Comparison of ENCODE assay signal across 8 cellular contexts in genomic region chr14:21092147-21093011, GRCh38. TPM values are rescaled to one million over a fixed set of nuclear protein-coding genes. Genes with fewer than 3 reads are reported as not detected.
A peak's percentile ranks its signal among the peaks of the same experiment; 100 is the strongest.
DNase-seq lines count a peak whose midpoint lies in the region; ATAC-seq and TF ChIP-seq lines count a peak whose summit lies in the region.

No MANE protein-coding gene starts in this region.

- peaks cover 18% of the 10 kb centered on the region for H3K4me1 Mint-ChIP-seq in endothelial cell (ENCODE audit: unreplicated experiment)

- no peak overlapping the region for H3K27ac Mint-ChIP-seq in endothelial cell (ENCODE audit: unreplicated experiment)

- peak; percentile 94 for DNase-seq in GM13976 (ENCODE audit: low spot score)
- DNase-seq in NCI-H748 treated with DMSO at 0.1 percent for 48 hours (lab: John Stamatoyannopoulos, UW) = peak; percentile 10
- DNase-seq in activated CD8-positive, alpha-beta memory T cell treated with anti-CD3 and anti-CD28 coated beads for 48 hours (ENCODE audit: low read depth in 2 of 3, low spot score in 2 of 3) = peak; percentile 67 to 94 (median 93)
- peak; percentile 94 for DNase-seq in endothelial cell (ENCODE audit: low spot score)
- DNase-seq in mucosa of gallbladder (ENCODE audit: low spot score) = peak; percentile 87
- peak; percentile 73 to 78 for DNase-seq in stimulated activated CD8-positive, alpha-beta memory T cell treated with anti-CD3 and anti-CD28 coated beads, Interleukin-7, amount 100 ng/mL, for 4 hours (ENCODE audit: low read depth in 2 of 2)

- H3K27me3 Mint-ChIP-seq in endothelial cell (ENCODE audit: unreplicated experiment) = peaks cover 12% of the 10 kb centered on the region

- no peak overlapping the region for H3K4me3 Mint-ChIP-seq in endothelial cell (ENCODE audit: unreplicated experiment)

- in situ Hi-C loops in GM13976 (cut with MboI; ENCODE audit: low sequenced_read_pairs, unreplicated experiment) = loop anchor here (10.0 kb wide), 1 partner anchor 78 kb away; no protein-coding TSS in a partner anchor

- H3K36me3 Mint-ChIP-seq in endothelial cell (ENCODE audit: low read depth, unreplicated experiment) = peaks cover 8% of the 10 kb centered on the region

- TF ChIP-seq CTCF in 22Rv1 (IDR thresholded peaks at IDR 0.05) (peak; percentile 100), GM13976 (IDR thresholded peaks at IDR 0.05; ENCODE audit: borderline replicate concordance, control extremely low read depth, extremely low read depth, insufficient read depth, missing control alignments) (peak; percentile 100), endothelial cell (IDR thresholded peaks at IDR 0.05; ENCODE audit: unreplicated experiment) (peak; percentile 99)

- H3K27ac ChIP-seq in 22Rv1 = no peak overlapping the region

- H3K9me3 Mint-ChIP-seq in endothelial cell (ENCODE audit: unreplicated experiment) = no peaks in the 10 kb centered on the region

- ATAC-seq in HG02884 (IDR thresholded peaks at IDR 0.05; ENCODE audit: unreplicated experiment) = peak; percentile 91

RNA-seq across cellular contexts. Expression of gene ZNF219, which starts 6.1 kb away (rescaled TPM):
- total RNA-seq in endothelial cell (ENCODE audit: unreplicated experiment) (27.0 TPM), mucosa of gallbladder (57.5 TPM)

RNA-seq across cellular contexts. Expression of gene TMEM253, which starts 8.5 kb away (rescaled TPM):
- total RNA-seq in endothelial cell (ENCODE audit: unreplicated experiment) (0.90 TPM), mucosa of gallbladder (4.3 TPM)

RNA-seq across cellular contexts. Expression of gene ARHGEF40, which starts 22.3 kb away (rescaled TPM):
- total RNA-seq in endothelial cell (ENCODE audit: unreplicated experiment) (12.5 TPM), mucosa of gallbladder (124 TPM)

RNA-seq across cellular contexts. Expression of gene RNASE8, which starts 34.8 kb away (rescaled TPM):
- total RNA-seq in endothelial cell (ENCODE audit: unreplicated experiment) (not detected), mucosa of gallbladder (not detected)

RNA-seq across cellular contexts. Expression of gene RNASE7, which starts 50.2 kb away (rescaled TPM):
- total RNA-seq in endothelial cell (ENCODE audit: unreplicated experiment) = not detected
- 22.1 TPM for total RNA-seq in mucosa of gallbladder

Comparison
In these comparisons a context has a peak if more than half of its experiments do, and no peak if none do; other contexts are left out.
1. DNase-seq: peak in every context shown above with its lines; median percentile 94 in GM13976; 94 in endothelial cell; 93 in activated CD8-positive, alpha-beta memory T cell treated with anti-CD3 and anti-CD28 coated beads for 48 hours; 87 in mucosa of gallbladder; 76 in stimulated activated CD8-positive, alpha-beta memory T cell treated with anti-CD3 and anti-CD28 coated beads, Interleukin-7, amount 100 ng/mL, for 4 hours; 10 in NCI-H748 treated with DMSO at 0.1 percent for 48 hours.